ENCODE assay signal across 8 cellular contexts in genomic region chr10:125057158-125058001, GRCh38.
A peak's percentile ranks its signal among the peaks of the same experiment; 100 is the strongest.
DNase-seq lines count a peak whose midpoint lies in the region; ATAC-seq and TF ChIP-seq lines count a peak whose summit lies in the region.

No MANE protein-coding gene starts in this region.

- H3K36me3 ChIP-seq in Panc1 (ENCODE audit: control insufficient read depth, insufficient read depth, low read length) = no peaks in the 10 kb centered on the region
- peaks cover 0 to 3% (median 0%) of the 10 kb centered on the region in 4 donors for H3K36me3 ChIP-seq in esophagus muscularis mucosa
- H3K36me3 ChIP-seq in naive thymus-derived CD4-positive, alpha-beta T cell (ENCODE audit: control insufficient read depth in 2 of 3, insufficient read depth in 3 of 3, low read length in 3 of 3) = no peaks in the 10 kb centered on the region

- H3K9me3 ChIP-seq in Panc1 (ENCODE audit: control insufficient read depth, insufficient read depth, low read depth, low read length) = no peaks in the 10 kb centered on the region
- H3K9me3 ChIP-seq in esophagus muscularis mucosa = no peaks in the 10 kb centered on the region
- H3K9me3 ChIP-seq in naive thymus-derived CD4-positive, alpha-beta T cell (ENCODE audit: control insufficient read depth in 2 of 3, low read length in 3 of 3) = no peaks in the 10 kb centered on the region

- TSS peak; percentile 15 for BruUV-seq in Panc1 (replicated peaks; lab: Mats Ljungman, UMichigan)

- ATAC-seq in Panc1 (no peak), GM18520 (IDR thresholded peaks at IDR 0.05; ENCODE audit: unreplicated experiment) (no peak), GM18873 (IDR thresholded peaks at IDR 0.05; ENCODE audit: low FRiP score, unreplicated experiment) (no peak), GM19023 (IDR thresholded peaks at IDR 0.05; ENCODE audit: unreplicated experiment) (no peak)
- ATAC-seq in naive thymus-derived CD4-positive, alpha-beta T cell = peak; percentile 63

- peak; percentile 26 for TF ChIP-seq EP300 in esophagus muscularis mucosa (IDR thresholded peaks at IDR 0.05)

- H3K9me3 Mint-ChIP-seq in naive thymus-derived CD4-positive, alpha-beta T cell = no peaks in the 10 kb centered on the region

- intact Hi-C loops in Panc1 (cut with micrococcal nuclease; ENCODE audit: unreplicated experiment) (no loop called here), esophagus muscularis mucosa (cut with DNase I) (loop anchor here (10.0 kb wide), 1 partner anchor 143 kb away; no protein-coding TSS in a partner anchor)
- intact Hi-C loops in naive thymus-derived CD4-positive, alpha-beta T cell (cut with micrococcal nuclease) = no loop called here

- in situ Hi-C loops in Panc1 (cut with HindIII; ENCODE audit: low pct_unique_long_range_greater_than_20kb, low sequenced_read_pairs) = no loop called here

- DNase-seq in GM20000 (ENCODE audit: low spot score) (peak; percentile 49), Panc1 (ENCODE audit: low read depth, low spot score) (no peak), esophagus muscularis mucosa (ENCODE audit: extremely low spot score) (peak; percentile 94), HT-29 (ENCODE audit: low spot score) (no peak)
- no peak for DNase-seq in naive thymus-derived CD4-positive, alpha-beta T cell

- no peak overlapping the region for H3K4me3 Mint-ChIP-seq in naive thymus-derived CD4-positive, alpha-beta T cell

- TF ChIP-seq CTCF in GM20000 (IDR thresholded peaks at IDR 0.05; ENCODE audit: extremely low read depth, missing control alignments) (no peak), Panc1 (IDR thresholded peaks at IDR 0.05) (no peak), esophagus muscularis mucosa (IDR thresholded peaks at IDR 0.05) (no peak)

- no peak overlapping the region for H3K4me3 ChIP-seq in Panc1 (ENCODE audit: low read depth in 2 of 2, low read length in 2 of 2)
- H3K4me3 ChIP-seq in esophagus muscularis mucosa = peak overlapping the region in 2 of 4 donors; percentile 3 to 32
- H3K4me3 ChIP-seq in naive thymus-derived CD4-positive, alpha-beta T cell (ENCODE audit: low read length) = no peak overlapping the region

- H3K27me3 ChIP-seq in Panc1 (ENCODE audit: control insufficient read depth, insufficient read depth, low read length) = no peaks in the 10 kb centered on the region
- H3K27me3 ChIP-seq in esophagus muscularis mucosa = no peaks in the 10 kb centered on the region
- H3K27me3 ChIP-seq in naive thymus-derived CD4-positive, alpha-beta T cell (ENCODE audit: control insufficient read depth in 2 of 2, insufficient read depth in 2 of 2, low read length in 2 of 2) = no peaks in the 10 kb centered on the region

- H3K4me1 Mint-ChIP-seq in naive thymus-derived CD4-positive, alpha-beta T cell = peaks cover 0 to 13% (median 0%) of the 10 kb centered on the region in 7 donors

- peaks cover 24% of the 10 kb centered on the region for H3K4me1 ChIP-seq in Panc1 (ENCODE audit: control insufficient read depth, insufficient read depth, low read length)
- H3K4me1 ChIP-seq in esophagus muscularis mucosa = peaks cover 77 to 98% (median 84%) of the 10 kb centered on the region in 4 donors
- H3K4me1 ChIP-seq in naive thymus-derived CD4-positive, alpha-beta T cell (ENCODE audit: control insufficient read depth in 2 of 2, insufficient read depth in 2 of 2, low read length in 2 of 2) = no peaks in the 10 kb centered on the region

- H3K27ac Mint-ChIP-seq in naive thymus-derived CD4-positive, alpha-beta T cell = no peak overlapping the region

- peaks cover 0 to 3% (median 0%) of the 10 kb centered on the region in 5 donors for H3K36me3 Mint-ChIP-seq in naive thymus-derived CD4-positive, alpha-beta T cell

- no peak for TF ChIP-seq POLR2A in esophagus muscularis mucosa (IDR thresholded peaks at IDR 0.05; ENCODE audit: low read depth)

- POLR2A ChIA-PET in Panc1 (lab: Charles Lee) = no interaction called here
- POLR2A ChIA-PET in naive thymus-derived CD4-positive, alpha-beta T cell (lab: Charles Lee) = no interaction called here

- CTCF ChIA-PET in Panc1 (lab: Charles Lee) = no interaction called here
- CTCF ChIA-PET in naive thymus-derived CD4-positive, alpha-beta T cell (lab: Charles Lee) = no interaction called here

- H3K27ac ChIP-seq in Panc1 (ENCODE audit: low read length) (peak overlapping the region; percentile 6; the same call in 1 of the 2 replicates), esophagus muscularis mucosa (replicated peaks in 1 of 4) (peak overlapping the region; percentile 85 to 87 (median 87))
- H3K27ac ChIP-seq in naive thymus-derived CD4-positive, alpha-beta T cell (ENCODE audit: low read depth, low read length) = no peak overlapping the region

- H3K27me3 Mint-ChIP-seq in naive thymus-derived CD4-positive, alpha-beta T cell = peaks cover 0 to 16% (median 3%) of the 10 kb centered on the region in 5 donors

- WGBS in esophagus muscularis mucosa = 7% methylated on average over 19 of the region's 20 CpGs

Comparison
In these comparisons a context has a peak if more than half of its experiments do, and no peak if none do; other contexts are left out.
1. DNase-seq: peak in GM20000 (single experiment) and esophagus muscularis mucosa (single experiment); none in Panc1 (single experiment), naive thymus-derived CD4-positive, alpha-beta T cell (0 of 9) and HT-29 (single experiment).